In the genomic region with DNA sequence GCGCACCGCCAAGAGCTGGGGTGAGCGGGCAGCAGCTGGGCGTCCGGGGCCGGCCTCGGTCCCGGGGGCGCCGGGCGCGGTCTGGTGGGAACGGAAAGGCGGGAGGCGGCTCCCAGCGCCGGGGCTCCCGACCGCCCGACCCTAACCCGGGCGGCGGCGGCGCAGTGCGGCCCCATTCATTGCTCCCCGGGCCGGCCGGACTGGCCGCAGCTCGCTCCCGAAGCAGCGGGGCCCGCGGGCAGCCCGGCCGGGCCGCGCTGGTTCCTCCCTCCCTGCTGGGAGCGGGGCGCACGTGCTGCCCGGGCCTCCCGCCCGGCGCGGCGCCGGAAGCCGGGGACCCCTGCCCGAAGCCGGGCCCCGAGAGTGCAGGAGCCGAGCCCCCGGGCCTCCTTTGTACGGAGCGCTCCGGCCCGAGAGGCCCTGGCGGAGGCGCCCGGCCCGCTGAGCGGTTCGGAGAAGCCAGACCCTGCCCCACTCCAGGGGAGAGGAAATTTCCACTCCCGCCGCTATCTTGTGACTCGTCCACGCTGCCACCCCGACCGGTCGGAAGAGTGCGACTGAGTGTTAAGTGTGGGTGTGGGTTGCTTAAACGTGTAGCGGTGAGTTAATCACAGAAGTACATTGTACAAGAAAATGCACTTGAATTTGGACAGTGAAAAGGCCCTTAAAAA, we compare ENCODE assay signal across 8 cellular contexts. TPM values are rescaled to one million over a fixed set of nuclear protein-coding genes. Genes with fewer than 3 reads are reported as not detected.
DNase-seq lines count a peak whose midpoint lies in the region; ATAC-seq and TF ChIP-seq lines count a peak whose summit lies in the region.

No MANE protein-coding gene starts in this region.

- H3K4me3 ChIP-seq in mucosa of descending colon: peak overlapping the region; percentile 85

- ATAC-seq in HG02763 (IDR thresholded peaks at IDR 0.05; ENCODE audit: unreplicated experiment) (peak; percentile 23), mucosa of descending colon (peak; percentile 30)

- peak overlapping the region; percentile 42 for H3K27ac Mint-ChIP-seq in endothelial cell (ENCODE audit: unreplicated experiment)

- peaks cover 12% of the 10 kb centered on the region for H3K27me3 Mint-ChIP-seq in endothelial cell (ENCODE audit: unreplicated experiment)

- DNase-seq in NCI-H1417 (lab: John Stamatoyannopoulos, UW) (peak; percentile 48 to 86 (median 68)), NCI-H1417 treated with DMSO at 0.1 percent for 48 hours (lab: John Stamatoyannopoulos, UW) (no peak), NCI-H748 (lab: John Stamatoyannopoulos, UW; ENCODE audit: unreplicated experiment) (peak; percentile 43), endothelial cell (ENCODE audit: low spot score) (peak; percentile 50), mucosa of descending colon (peak; percentile 58 to 74 (median 74))
- peak; percentile 84 for DNase-seq in activated CD8-positive, alpha-beta memory T cell treated with anti-CD3 and anti-CD28 coated beads, Interleukin-2, amount 50 U/mL, for 48 hours
- DNase-seq in stimulated activated CD8-positive, alpha-beta memory T cell treated with anti-CD3 and anti-CD28 coated beads, Interleukin-4, amount 100 ng/mL, for 1 hour (ENCODE audit: low read depth in 2 of 2, low spot score in 1 of 2): peak; percentile 28 to 35

- peaks cover 38% of the 10 kb centered on the region for H3K4me1 Mint-ChIP-seq in endothelial cell (ENCODE audit: unreplicated experiment)

- peak overlapping the region; percentile 97 for H3K4me3 Mint-ChIP-seq in endothelial cell (ENCODE audit: unreplicated experiment)

- no peaks in the 10 kb centered on the region for H3K36me3 ChIP-seq in mucosa of descending colon (ENCODE audit: low read depth)

- H3K9me3 Mint-ChIP-seq in endothelial cell (ENCODE audit: unreplicated experiment): no peaks in the 10 kb centered on the region

- peaks cover 21% of the 10 kb centered on the region for H3K4me1 ChIP-seq in mucosa of descending colon (ENCODE audit: low read depth)

- intact Hi-C loops in mucosa of descending colon (cut with DNase I, micrococcal nuclease): loop anchor here in 1 of 2 donors (5.0 kb wide), 1 partner anchor 140 kb away; a partner anchor contains a TSS

- H3K9me3 ChIP-seq in mucosa of descending colon: no peaks in the 10 kb centered on the region

- TF ChIP-seq CTCF in endothelial cell (IDR thresholded peaks at IDR 0.05; ENCODE audit: unreplicated experiment): no peak
- TF ChIP-seq CTCF in mucosa of descending colon (IDR thresholded peaks at IDR 0.05): no peak

- H3K36me3 Mint-ChIP-seq in endothelial cell (ENCODE audit: low read depth, unreplicated experiment): peaks cover 12% of the 10 kb centered on the region

RNA-seq across cellular contexts. Expression of a gene that starts 0.6 kb away (rescaled TPM):
- total RNA-seq in endothelial cell (ENCODE audit: unreplicated experiment): 273 TPM
- total RNA-seq in mucosa of descending colon: 100 to 1,000 TPM; 266 to 466 (median 330) TPM
